ENCODE assay signal across 8 cellular contexts in genomic region chr1:26288311-26288941, GRCh38. TPM values are rescaled to one million over a fixed set of nuclear protein-coding genes. Genes with fewer than 3 reads are reported as not detected.
DNase-seq lines count a peak whose midpoint lies in the region; ATAC-seq and TF ChIP-seq lines count a peak whose summit lies in the region.

No MANE protein-coding gene starts in this region.

- peak overlapping the region; percentile 74; the same call in 1 of the 2 replicates for H3K27ac ChIP-seq in MM.1S (ENCODE audit: low read length)
- H3K27ac ChIP-seq in gastroesophageal sphincter = peak overlapping the region in 3 of 4 donors; percentile 60 to 97 (median 95)

- H3K9me3 ChIP-seq in MM.1S (replicated peaks; ENCODE audit: insufficient read depth, low read length) (no peaks in the 10 kb centered on the region), gastroesophageal sphincter (no peaks in the 10 kb centered on the region)

- ATAC-seq in gastroesophageal sphincter (no peak), HG03196 (IDR thresholded peaks at IDR 0.05; ENCODE audit: unreplicated experiment) (no peak), left lobe of liver (no peak), WTC11 (no peak)
- ATAC-seq in stimulated activated naive B cell treated with anti-CD40 and anti-IgM and Interleukin-4, amounts not matched to agents 10 μg/mL and 1 μg/mL and 100 μg/mL, for 72 hours (replicated peaks) = peak; percentile 26 to 27

- no peaks in the 10 kb centered on the region for H3K27me3 Mint-ChIP-seq in activated CD4-positive, alpha-beta memory T cell treated with anti-CD3 and anti-CD28 coated beads for 36 hours
- H3K27me3 Mint-ChIP-seq in stimulated activated naive B cell treated with anti-CD40 and anti-IgM and Interleukin-4, amounts not matched to agents 10 μg/mL and 1 μg/mL and 100 μg/mL, for 72 hours = no peaks in the 10 kb centered on the region
- no peaks in the 10 kb centered on the region; the same call in 1 of the 2 replicates for H3K27me3 Mint-ChIP-seq in WTC11 (ENCODE audit: low read depth)

- no peak overlapping the region for H3K9ac ChIP-seq in MM.1S (ENCODE audit: low read length)

- H2AFZ ChIP-seq in MM.1S (ENCODE audit: low read length) = no peak overlapping the region

- intact Hi-C loops in activated CD4-positive, alpha-beta memory T cell treated with anti-CD3 and anti-CD28 coated beads for 36 hours (cut with micrococcal nuclease) = loop anchor here (1.0 to 10.0 kb wide), 3 partner anchors 20 to 406 kb away; partner anchors contain the start of gene ARID1A

- H3K4me3 Mint-ChIP-seq in activated CD4-positive, alpha-beta memory T cell treated with anti-CD3 and anti-CD28 coated beads for 36 hours = peak overlapping the region; percentile 17
- H3K4me3 Mint-ChIP-seq in stimulated activated naive B cell treated with anti-CD40 and anti-IgM and Interleukin-4, amounts not matched to agents 10 μg/mL and 1 μg/mL and 100 μg/mL, for 72 hours = peak overlapping the region in 1 of 2 donors; percentile 70
- H3K4me3 Mint-ChIP-seq in WTC11 = no peak overlapping the region

- no peaks in the 10 kb centered on the region for H3K9me2 ChIP-seq in MM.1S (replicated peaks; ENCODE audit: insufficient read depth, low read length)

- DNase-seq in MM.1S (no peak), left lobe of liver (ENCODE audit: low spot score) (no peak), WTC11 (ENCODE audit: low spot score) (no peak), LoVo (ENCODE audit: low spot score) (no peak)
- DNase-seq in activated CD4-positive, alpha-beta memory T cell treated with anti-CD3 and anti-CD28 coated beads for 36 hours = peak; percentile 89
- DNase-seq in stimulated activated naive B cell treated with anti-CD40 and anti-IgM and Interleukin-4, amounts not matched to agents 10 μg/mL and 1 μg/mL and 100 μg/mL, for 72 hours = peak; percentile 56

- peaks cover 16% of the 10 kb centered on the region for H3F3A ChIP-seq in MM.1S (ENCODE audit: insufficient read depth, low read length)

- TF ChIP-seq CTCF in MM.1S (IDR thresholded peaks at IDR 0.05; ENCODE audit: low read length) (no peak), gastroesophageal sphincter (IDR thresholded peaks at IDR 0.05) (no peak), WTC11 (IDR thresholded peaks at IDR 0.05) (no peak)

- H3K36me3 Mint-ChIP-seq in activated CD4-positive, alpha-beta memory T cell treated with anti-CD3 and anti-CD28 coated beads for 36 hours = peaks cover 10% of the 10 kb centered on the region
- H3K36me3 Mint-ChIP-seq in stimulated activated naive B cell treated with anti-CD40 and anti-IgM and Interleukin-4, amounts not matched to agents 10 μg/mL and 1 μg/mL and 100 μg/mL, for 72 hours = peaks cover 15 to 40% of the 10 kb centered on the region in 2 donors
- H3K36me3 Mint-ChIP-seq in WTC11 = no peaks in the 10 kb centered on the region

- CTCF ChIA-PET in activated CD4-positive, alpha-beta memory T cell treated with anti-CD3 and anti-CD28 coated beads for 36 hours (lab: Charles Lee) = interaction anchor here (0.8 to 22.4 kb wide), 15 partner anchors 9 to 182 kb away, joined by 3 to 886 read pairs (median 6); partner anchors contain the start of genes CD52, CEP85, SH3BGRL3 and UBXN11
- CTCF ChIA-PET in WTC11 (lab: Charles Lee) = interaction anchor here (0.9 to 11.1 kb wide), 10 partner anchors 9 to 252 kb away, joined by 3 to 306 read pairs (median 4); partner anchors contain the start of genes CATSPER4, CD52, CEP85 and SH3BGRL3

- POLR2A ChIA-PET in activated CD4-positive, alpha-beta memory T cell treated with anti-CD3 and anti-CD28 coated beads for 36 hours (lab: Charles Lee) = interaction anchor here (1.1 to 7.9 kb wide), 11 partner anchors 10 to 184 kb away, joined by 3 to 100 read pairs (median 5); partner anchors contain the start of genes CD52, CEP85, DHDDS and HMGN2
- POLR2A ChIA-PET in WTC11 (lab: Charles Lee) = interaction anchor here (0.6 kb wide), 1 partner anchor 43 kb away, joined by 3 read pairs; no protein-coding TSS in a partner anchor

- TF ChIP-seq POLR2A in gastroesophageal sphincter (IDR thresholded peaks at IDR 0.05) = no peak

- no peaks in the 10 kb centered on the region for H3K79me2 ChIP-seq in MM.1S (ENCODE audit: low read length)

- no peak for TF ChIP-seq EP300 in gastroesophageal sphincter (IDR thresholded peaks at IDR 0.05)

- no peaks in the 10 kb centered on the region for H3K9me3 Mint-ChIP-seq in activated CD4-positive, alpha-beta memory T cell treated with anti-CD3 and anti-CD28 coated beads for 36 hours
- H3K9me3 Mint-ChIP-seq in stimulated activated naive B cell treated with anti-CD40 and anti-IgM and Interleukin-4, amounts not matched to agents 10 μg/mL and 1 μg/mL and 100 μg/mL, for 72 hours = peaks cover 0 to 2% of the 10 kb centered on the region in 2 donors
- no peaks in the 10 kb centered on the region for H3K9me3 Mint-ChIP-seq in WTC11

- 14% methylated on average over 2 of the region's 5 CpGs; no CpG with 5 or more reads in 1 of the 2 donors for WGBS in gastroesophageal sphincter (ENCODE audit: low coverage in 1 of 2), 2 donors

- no peak overlapping the region for H3K4me3 ChIP-seq in MM.1S (ENCODE audit: low read length)
- no peak overlapping the region for H3K4me3 ChIP-seq in gastroesophageal sphincter

- H3K4me1 Mint-ChIP-seq in activated CD4-positive, alpha-beta memory T cell treated with anti-CD3 and anti-CD28 coated beads for 36 hours (ENCODE audit: low read depth) = peaks cover 85% of the 10 kb centered on the region
- H3K4me1 Mint-ChIP-seq in stimulated activated naive B cell treated with anti-CD40 and anti-IgM and Interleukin-4, amounts not matched to agents 10 μg/mL and 1 μg/mL and 100 μg/mL, for 72 hours = peaks cover 87 to 95% of the 10 kb centered on the region in 2 donors
- H3K4me1 Mint-ChIP-seq in WTC11 = peaks cover 30% of the 10 kb centered on the region

- H3K36me3 ChIP-seq in MM.1S (replicated peaks; ENCODE audit: insufficient read depth, low read length) = no peaks in the 10 kb centered on the region
- H3K36me3 ChIP-seq in gastroesophageal sphincter = peaks cover 0 to 5% of the 10 kb centered on the region in 2 donors

- H3K4me1 ChIP-seq in MM.1S (ENCODE audit: low read length) = peaks cover 34% of the 10 kb centered on the region
- H3K4me1 ChIP-seq in gastroesophageal sphincter = peaks cover 0 to 71% (median 26%) of the 10 kb centered on the region in 3 donors

- no peak overlapping the region for H3K4me2 ChIP-seq in MM.1S (ENCODE audit: low read depth, low read length)

- H3K27me3 ChIP-seq in MM.1S (replicated peaks; ENCODE audit: insufficient read depth, low read length) (no peaks in the 10 kb centered on the region), gastroesophageal sphincter (no peaks in the 10 kb centered on the region)

- H4K20me1 ChIP-seq in MM.1S (ENCODE audit: insufficient read depth, low read length) = no peaks in the 10 kb centered on the region

- peak overlapping the region; percentile 99 for H3K27ac Mint-ChIP-seq in activated CD4-positive, alpha-beta memory T cell treated with anti-CD3 and anti-CD28 coated beads for 36 hours
- H3K27ac Mint-ChIP-seq in stimulated activated naive B cell treated with anti-CD40 and anti-IgM and Interleukin-4, amounts not matched to agents 10 μg/mL and 1 μg/mL and 100 μg/mL, for 72 hours = peak overlapping the region; percentile 98
- H3K27ac Mint-ChIP-seq in WTC11 = no peak overlapping the region

TF ChIP-seq in WTC11, 78 proteins besides CTCF, POLR2A, EP300 and RAD21 (continues in another document):
- no peak for TF ChIP-seq NR3C1 (CRISPR knock-in tag; conservative IDR thresholded peaks at IDR 0.05; ENCODE audit: low read depth)
- TF ChIP-seq AFF4 (CRISPR knock-in tag; IDR thresholded peaks at IDR 0.05; ENCODE audit: borderline replicate concordance) = no peak
- TF ChIP-seq CREB1 (CRISPR knock-in tag; IDR thresholded peaks at IDR 0.05) = no peak
- TF ChIP-seq NR2C2 (CRISPR knock-in tag; IDR thresholded peaks at IDR 0.05) = no peak
- no peak for TF ChIP-seq CREM (CRISPR knock-in tag; IDR thresholded peaks at IDR 0.05)

RNA-seq across cellular contexts. Expression of gene SH3BGRL3, which starts 8.5 kb away (rescaled TPM):
- 100 to 1,000 TPM; 305 to 320 TPM for total RNA-seq in activated CD4-positive, alpha-beta memory T cell treated with anti-CD3 and anti-CD28 coated beads for 36 hours
- total RNA-seq in gastroesophageal sphincter = 10 to 100 TPM; 31.6 to 60.2 (median 44.0) TPM
- total RNA-seq in left lobe of liver = 31.5 TPM
- total RNA-seq in WTC11 (2021) = 70.8 to 92.9 TPM (median 92.3 TPM) in 3 replicates

RNA-seq across cellular contexts. Expression of gene UBXN11, which starts 18.0 kb away (rescaled TPM):
- 10 to 100 TPM; 24.5 to 26.1 TPM for total RNA-seq in activated CD4-positive, alpha-beta memory T cell treated with anti-CD3 and anti-CD28 coated beads for 36 hours
- 10 to 100 TPM in 2 of 4 donors, 1 to 10 TPM in 2; 3.7 to 12.1 (median 10.5) TPM for total RNA-seq in gastroesophageal sphincter
- total RNA-seq in left lobe of liver = 7.8 TPM
- 12.4 to 14.1 TPM (median 14.1 TPM) in 3 replicates for total RNA-seq in WTC11 (2021)

RNA-seq across cellular contexts. Expression of gene CD52, which starts 29.3 kb away (rescaled TPM):
- total RNA-seq in activated CD4-positive, alpha-beta memory T cell treated with anti-CD3 and anti-CD28 coated beads for 36 hours = 100 to 1,000 TPM; 261 to 291 TPM
- total RNA-seq in gastroesophageal sphincter (1 to 10 TPM in 3 of 4 donors, not detected in 1; 1.8 to 2.7 (median 2.2) TPM), left lobe of liver (3.0 TPM), WTC11 (2021) (2.8 to 3.7 TPM (median 3.4 TPM) in 3 replicates)

RNA-seq across cellular contexts. Expression of gene CEP85, which starts 54.4 kb away (rescaled TPM):
- total RNA-seq in activated CD4-positive, alpha-beta memory T cell treated with anti-CD3 and anti-CD28 coated beads for 36 hours = 10 to 100 TPM; 30.3 to 32.6 TPM
- total RNA-seq in gastroesophageal sphincter (1 to 10 TPM; 1.3 to 6.8 (median 4.7) TPM), left lobe of liver (5.5 TPM), WTC11 (2021) (32.0 to 40.8 TPM (median 35.3 TPM) in 3 replicates)

Comparison
In these comparisons a context has a peak if more than half of its experiments do, and no peak if none do; other contexts are left out.
1. DNase-seq: peak in activated CD4-positive, alpha-beta memory T cell treated with anti-CD3 and anti-CD28 coated beads for 36 hours (single experiment) and stimulated activated naive B cell treated with anti-CD40 and anti-IgM and Interleukin-4, amounts not matched to agents 10 μg/mL and 1 μg/mL and 100 μg/mL, for 72 hours (single experiment); none in MM.1S (single experiment), left lobe of liver (single experiment), WTC11 (single experiment) and LoVo (single experiment).
2. ATAC-seq: peak in stimulated activated naive B cell treated with anti-CD40 and anti-IgM and Interleukin-4, amounts not matched to agents 10 μg/mL and 1 μg/mL and 100 μg/mL, for 72 hours (2 of 2); none in gastroesophageal sphincter (single experiment), HG03196 (single experiment), left lobe of liver (single experiment) and WTC11 (single experiment).
3. RNA of gene CD52, which starts 29.3 kb away (total RNA-seq): 261 to 291 TPM in activated CD4-positive, alpha-beta memory T cell treated with anti-CD3 and anti-CD28 coated beads for 36 hours; 3.0 TPM in left lobe of liver (single experiment), 2.8 to 3.7 TPM in WTC11 and 1.8 to 2.7 TPM in gastroesophageal sphincter; every median in the first group is over 10 times any median in the second.